ENCODE assay signal across 24 cellular contexts in the genomic region with DNA sequence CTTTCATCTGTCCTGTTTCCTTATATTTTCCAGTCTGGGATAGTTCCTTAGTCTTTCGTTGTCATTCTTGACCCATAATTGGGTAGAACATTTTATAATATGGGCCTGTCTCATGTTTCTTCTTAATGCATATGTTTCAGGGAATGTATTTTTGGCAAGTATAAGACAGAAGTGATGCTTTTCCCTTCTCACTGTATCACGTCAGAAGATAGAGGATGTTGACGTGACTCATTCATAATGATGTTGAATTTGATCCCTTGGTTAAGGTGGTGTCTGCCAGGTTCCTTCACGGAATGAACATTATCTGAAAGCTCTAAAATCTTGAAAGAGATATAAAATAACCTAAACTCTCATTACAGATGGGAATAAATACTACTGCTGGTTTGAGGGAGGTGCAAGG. TPM values are rescaled to one million over a fixed set of nuclear protein-coding genes. Genes with fewer than 3 reads are reported as not detected.
A peak's percentile ranks its signal among the peaks of the same experiment; 100 is the strongest.
DNase-seq lines count a peak whose midpoint lies in the region; ATAC-seq, FAIRE-seq and TF ChIP-seq lines count a peak whose summit lies in the region.
"Had no signal": no experiment of that assay in that cellular context is flagged by ENCODE, and none has a peak within 500 bp of the region (broad histone marks: within the 10 kb centered on the region; RNA-seq: fewer than 3 reads in every experiment).

No MANE protein-coding gene starts in this region.

- H3K36me3 ChIP-seq in HEK293 (ENCODE audit: control insufficient read depth in 2 of 2, insufficient read depth in 1 of 2, low read length in 2 of 2) (no peaks in the 10 kb centered on the region), PC-3 (ENCODE audit: low read depth, low read length) (no peaks in the 10 kb centered on the region), smooth muscle cell (ENCODE audit: low read depth) (no peaks in the 10 kb centered on the region), uterus (no peaks in the 10 kb centered on the region)

- H3K27ac ChIP-seq in A549 (no peak overlapping the region), HEK293 (ENCODE audit: extremely low read depth, low read depth, low read length) (no peak overlapping the region), PC-3 (ENCODE audit: low read length) (peak overlapping the region; percentile 74), smooth muscle cell (ENCODE audit: low read depth) (peak overlapping the region; percentile 56), uterus (no peak overlapping the region)
- H3K27ac ChIP-seq: GM23248 had no signal

- H4K20me1 ChIP-seq in PC-3 (ENCODE audit: low read length) (no peaks in the 10 kb centered on the region), smooth muscle cell (ENCODE audit: low read depth) (no peaks in the 10 kb centered on the region)

- no peak for TF ChIP-seq CTCF in A549 (IDR thresholded peaks at IDR 0.05)
- TF ChIP-seq CTCF in HEK293 (tag by site-specific recombination; IDR thresholded peaks at IDR 0.05): no peak
- no peak for TF ChIP-seq CTCF in PC-3 (conservative IDR thresholded peaks at IDR 0.05; ENCODE audit: low read depth, low read length)
- no peak for TF ChIP-seq CTCF in smooth muscle cell (IDR thresholded peaks at IDR 0.05; ENCODE audit: borderline replicate concordance, insufficient read depth, poor library complexity, severe bottlenecking)
- no peak for TF ChIP-seq CTCF in uterus (IDR thresholded peaks at IDR 0.05)

- 35% methylated on average over 4 of the region's 4 CpGs for WGBS in A549 (ENCODE audit: missing lambda C conversion rate)
- 70% methylated on average over 4 of the region's 4 CpGs for WGBS in smooth muscle cell (ENCODE audit: low lambda C conversion rate)

- no peak for FAIRE-seq in A549 (lab: Jason Lieb, UNC)
- FAIRE-seq: GM12891, GM18507, H1 had no signal

- POLR2A ChIA-PET in A549 (lab: Yijun Ruan, JAX) (no interaction called here), HEK293 (lab: Yijun Ruan, JAX) (no interaction called here), PC-3 (lab: Charles Lee; ENCODE audit: unreplicated experiment) (no interaction called here), HEK293T (lab: Yijun Ruan, JAX) (no interaction called here)

- H3K4me3 ChIP-seq in A549: no peak overlapping the region
- H3K4me3 ChIP-seq in HEK293 (ENCODE audit: low read depth, low read length): no peak overlapping the region
- H3K4me3 ChIP-seq in PC-3 (ENCODE audit: low read length): no peak overlapping the region
- H3K4me3 ChIP-seq in smooth muscle cell: no peak overlapping the region
- H3K4me3 ChIP-seq in uterus: no peak overlapping the region
- H3K4me3 ChIP-seq: GM23248 had no signal

- no peak overlapping the region for H2AFZ ChIP-seq in PC-3 (ENCODE audit: low read length)
- H2AFZ ChIP-seq in smooth muscle cell (ENCODE audit: low read depth): no peak overlapping the region
- H2AFZ ChIP-seq: GM23248 had no signal

- ATAC-seq in A549: no peak
- peak; percentile 30; the same call in 1 of the 2 replicates for ATAC-seq in PC-3
- no peak for ATAC-seq in left ventricle myocardium superior
- ATAC-seq: HCT116 had no signal

- H3F3A ChIP-seq in PC-3 (ENCODE audit: low read length, unreplicated experiment) (peaks cover 4% of the 10 kb centered on the region), smooth muscle cell (ENCODE audit: low read depth) (no peaks in the 10 kb centered on the region)

- intact Hi-C loops in PC-3 (cut with micrococcal nuclease) (no loop called here), uterus (cut with DNase I; ENCODE audit: low total_unique reads) (no loop called here), left ventricle myocardium superior (cut with micrococcal nuclease) (no loop called here)

- H3K27me3 ChIP-seq in PC-3 (ENCODE audit: low read length) (no peaks in the 10 kb centered on the region), smooth muscle cell (ENCODE audit: low read depth) (no peaks in the 10 kb centered on the region), uterus (no peaks in the 10 kb centered on the region)

- H3K9me3 ChIP-seq in A549 (no peaks in the 10 kb centered on the region), HEK293 (ENCODE audit: control insufficient read depth, insufficient read depth, low read depth, low read length) (no peaks in the 10 kb centered on the region), PC-3 (ENCODE audit: low read length) (no peaks in the 10 kb centered on the region), smooth muscle cell (replicated peaks; ENCODE audit: low read depth) (no peaks in the 10 kb centered on the region), uterus (no peaks in the 10 kb centered on the region)

- no peak for TF ChIP-seq RAD21 in A549 (conservative IDR thresholded peaks at IDR 0.05 in 1 of 2, IDR thresholded peaks at IDR 0.05 in 1 of 2)

- TF ChIP-seq POLR2A in A549 (IDR thresholded peaks at IDR 0.05; ENCODE audit: low read length) (no peak), uterus (IDR thresholded peaks at IDR 0.05) (no peak)

- H3K4me1 ChIP-seq in A549: peaks cover 25% of the 10 kb centered on the region
- H3K4me1 ChIP-seq in HEK293 (ENCODE audit: control insufficient read depth, insufficient read depth, low read length): peaks cover 36% of the 10 kb centered on the region
- peaks cover 32% of the 10 kb centered on the region for H3K4me1 ChIP-seq in PC-3 (ENCODE audit: insufficient read depth, low read length)
- no peaks in the 10 kb centered on the region for H3K4me1 ChIP-seq in smooth muscle cell (ENCODE audit: low read depth)
- no peaks in the 10 kb centered on the region for H3K4me1 ChIP-seq in uterus

- peak overlapping the region; percentile 0; the same call in 1 of the 3 replicates for H3K4me2 ChIP-seq in A549
- H3K4me2 ChIP-seq in PC-3 (ENCODE audit: low read length): 0 out of 2 replicates have a peak overlapping the region, but pooled peaks have one; percentile 59
- no peak overlapping the region for H3K4me2 ChIP-seq in smooth muscle cell

- H3K9me2 ChIP-seq in PC-3 (replicated peaks; ENCODE audit: low read length): no peaks in the 10 kb centered on the region

- no peak for DNase-seq in A549 (ENCODE audit: low read depth in 1 of 2, low spot score in 1 of 2)
- peak; percentile 48 for DNase-seq in PC-3
- DNase-seq in smooth muscle cell (lab: John Stamatoyannopoulos, UW; ENCODE audit: unreplicated experiment): no peak
- no peak for DNase-seq in HEK293T (ENCODE audit: extremely low spot score)
- no peak for DNase-seq in uterus
- no peak for DNase-seq in left ventricle myocardium superior
- DNase-seq: 8988T; C1 segment of cervical spinal cord; Calu3; CD4-positive, alpha-beta memory T cell; COR-L47; DMS53; DMS79 treated with DMSO at 0.1 percent for 48 hours; GF-D8; GM23248; H9 had no signal

- no peaks in the 10 kb centered on the region for H3K79me2 ChIP-seq in PC-3 (ENCODE audit: low read length)
- no peaks in the 10 kb centered on the region for H3K79me2 ChIP-seq in smooth muscle cell (ENCODE audit: low read depth)

- no TSS peak for BruUV-seq in PC-3 (replicated peaks; lab: Mats Ljungman, UMichigan)

- peak overlapping the region; percentile 46; the same call in 1 of the 2 replicates for H3K9ac ChIP-seq in PC-3 (ENCODE audit: low read length)
- no peak overlapping the region for H3K9ac ChIP-seq in smooth muscle cell (ENCODE audit: low read depth)
- H3K9ac ChIP-seq: GM23248 had no signal

- CTCF ChIA-PET in A549 (lab: Yijun Ruan, JAX): interaction anchor here (1.0 kb wide), 1 partner anchor 17 kb away, joined by 3 read pairs; no protein-coding TSS in a partner anchor
- CTCF ChIA-PET in HEK293 (lab: Yijun Ruan, JAX): interaction anchor here (0.7 to 2.7 kb wide), 4 partner anchors 11 to 33 kb away, joined by 3 to 9 read pairs (median 4); no protein-coding TSS in a partner anchor
- CTCF ChIA-PET in PC-3 (lab: Charles Lee): no interaction called here
- CTCF ChIA-PET in HEK293T (lab: Yijun Ruan, JAX): no interaction called here

- TF ChIP-seq EP300 in A549 (IDR thresholded peaks at IDR 0.05): no peak

TF ChIP-seq in A549, 52 proteins besides CTCF, POLR2A, EP300 and RAD21 (continues in another document):
- no peak for TF ChIP-seq HDAC2 (IDR thresholded peaks at IDR 0.05)
- TF ChIP-seq, protein P1, sequence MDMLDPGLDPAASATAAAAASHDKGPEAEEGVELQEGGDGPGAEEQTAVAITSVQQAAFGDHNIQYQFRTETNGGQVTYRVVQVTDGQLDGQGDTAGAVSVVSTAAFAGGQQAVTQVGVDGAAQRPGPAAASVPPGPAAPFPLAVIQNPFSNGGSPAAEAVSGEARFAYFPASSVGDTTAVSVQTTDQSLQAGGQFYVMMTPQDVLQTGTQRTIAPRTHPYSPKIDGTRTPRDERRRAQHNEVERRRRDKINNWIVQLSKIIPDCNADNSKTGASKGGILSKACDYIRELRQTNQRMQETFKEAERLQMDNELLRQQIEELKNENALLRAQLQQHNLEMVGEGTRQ (IDR thresholded peaks at IDR 0.05): no peak

TF ChIP-seq in HEK293, 187 proteins besides CTCF, POLR2A, EP300 and RAD21 (continues in another document):
- TF ChIP-seq ZNF629 (tag by site-specific recombination; IDR thresholded peaks at IDR 0.05): peak; percentile 79
- no peak for TF ChIP-seq TRIM28 (IDR thresholded peaks at IDR 0.05; ENCODE audit: borderline replicate concordance, low read length)
- no peak for TF ChIP-seq ZNF169 (tag by site-specific recombination; IDR thresholded peaks at IDR 0.05)
- no peak for TF ChIP-seq ZFP37 (tag by site-specific recombination; IDR thresholded peaks at IDR 0.05)

TF ChIP-seq in HEK293T, 16 proteins besides CTCF, POLR2A, EP300 and RAD21:
- no peak for TF ChIP-seq L3MBTL2 (conservative IDR thresholded peaks at IDR 0.05)
- TF ChIP-seq FOXM1 (IDR thresholded peaks at IDR 0.05; ENCODE audit: borderline replicate concordance): no peak
- TF ChIP-seq TARDBP (IDR thresholded peaks at IDR 0.05): no peak
- TF ChIP-seq CTBP1 (IDR thresholded peaks at IDR 0.05; ENCODE audit: borderline replicate concordance): no peak
- TF ChIP-seq NFRKB (IDR thresholded peaks at IDR 0.05): no peak
- TF ChIP-seq ARNT (IDR thresholded peaks at IDR 0.05): no peak
- TF ChIP-seq ELF4 (IDR thresholded peaks at IDR 0.05): no peak
- no peak for TF ChIP-seq FOXK2 (IDR thresholded peaks at IDR 0.05)
- TF ChIP-seq LEF1 (IDR thresholded peaks at IDR 0.05; ENCODE audit: borderline replicate concordance): no peak
- TF ChIP-seq HDGF (IDR thresholded peaks at IDR 0.05; ENCODE audit: borderline replicate concordance): no peak
- no peak for TF ChIP-seq FOXA1 (IDR thresholded peaks at IDR 0.05)
- TF ChIP-seq ZNF384 (IDR thresholded peaks at IDR 0.05): no peak

RNA-seq across cellular contexts. Expression of a gene that starts 18.8 kb away (rescaled TPM):
- polyA plus RNA-seq in A549 (2011; rRNA removed): 0.05 and 0.08 TPM in 2 replicates
- under 0.01 and 0.01 TPM in 2 replicates for polyA plus RNA-seq in A549 (2012; cell fraction: cytosol; rRNA removed)
- polyA plus RNA-seq in A549 (2012; cell fraction: nucleus; rRNA removed): not detected in 2 replicates
- under 0.01 to 0.01 TPM (median 0.01 TPM) in 3 replicates for polyA plus RNA-seq in A549 (2017; fragmentation: RNase III; extraction: RNeasy Plus Mini Kit Qiagen cat#74134 plus additional on column Dnase treatment)
- polyA minus RNA-seq in A549 (2011; rRNA and poly(A)+ RNA removed): not detected in 2 replicates
- total RNA-seq in PC-3 (2014; rRNA removed): 6.1 and 7.3 TPM in 2 replicates
- 8.2 and 18.2 TPM in 2 replicates for total RNA-seq in smooth muscle cell
- polyA plus RNA-seq in smooth muscle cell: 9.9 and 16.5 TPM in 2 replicates
- total RNA-seq in uterus: 1 to 10 TPM in 1 of 4 donors, not detected in 3; 2.8 TPM
- 0.05 TPM for total RNA-seq in left ventricle myocardium superior
- total RNA-seq: Calu3; CD4-positive, alpha-beta memory T cell; Daoy; G401; GM23248 had no signal
- polyA plus RNA-seq: BJ; CD4-positive, alpha-beta memory T cell; GM23248 had no signal

Comparison
In these comparisons a context has a peak if more than half of its experiments do, and no peak if none do; other contexts are left out.
1. H3K27ac ChIP-seq: peak in PC-3 (single experiment) and smooth muscle cell (single experiment); none in A549 (0 of 2), HEK293 (single experiment) and uterus (0 of 2).
2. CTCF ChIA-PET loops: an anchor here in A549 (1.0 kb wide) and HEK293 (0.7 to 2.7 kb wide); none called in PC-3 and HEK293T.